14 cellular contexts compared by ENCODE assay signal in the genomic region with DNA sequence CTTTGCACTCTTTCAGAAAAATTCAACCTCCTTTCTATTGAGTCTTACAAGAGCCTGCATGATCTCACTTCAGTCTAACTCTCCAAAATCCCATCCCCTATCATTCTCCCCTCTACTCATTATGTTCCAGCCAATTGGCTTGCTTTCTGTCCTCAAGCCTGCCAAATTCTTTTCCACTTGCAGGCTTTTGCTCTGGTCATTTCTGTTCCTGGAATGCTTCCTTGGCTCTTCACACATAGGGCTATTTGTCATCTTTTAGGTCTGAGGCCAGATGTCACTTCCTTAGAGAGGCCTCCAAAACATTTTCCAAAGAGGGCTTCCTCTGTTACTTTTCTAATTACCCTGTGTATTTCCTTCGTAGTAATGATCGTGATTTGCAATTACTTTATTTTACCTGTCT. TPM values are rescaled to one million over a fixed set of nuclear protein-coding genes. Genes with fewer than 3 reads are reported as not detected.
DNase-seq lines count a peak whose midpoint lies in the region; ATAC-seq and TF ChIP-seq lines count a peak whose summit lies in the region.
"Had no signal": no experiment of that assay in that cellular context is flagged by ENCODE, and none has a peak within 500 bp of the region (broad histone marks: within the 10 kb centered on the region; RNA-seq: fewer than 3 reads in every experiment).

No MANE protein-coding gene starts in this region.

- H3K4ac ChIP-seq in neuronal stem cell (ENCODE audit: low read length), result no peak overlapping the region

- TF ChIP-seq CTCF in foreskin fibroblast (IDR thresholded peaks at IDR 0.05; ENCODE audit: low read depth, low read length) (no peak), endothelial cell (IDR thresholded peaks at IDR 0.05; ENCODE audit: unreplicated experiment) (no peak)

- no peak overlapping the region for H2BK5ac ChIP-seq in neuronal stem cell (ENCODE audit: low read length)

- in situ Hi-C loops in G401 (cut with HindIII; ENCODE audit: low sequenced_read_pairs), result no loop called here

- H2BK12ac ChIP-seq in neuronal stem cell (ENCODE audit: low read length), result no peak overlapping the region

- H3K18ac ChIP-seq in neuronal stem cell (ENCODE audit: low read length), result no peak overlapping the region

- H3K23ac ChIP-seq in neuronal stem cell (ENCODE audit: low read depth, low read length, poor library complexity), result no peak overlapping the region

- H3K4me3 Mint-ChIP-seq in endothelial cell (ENCODE audit: unreplicated experiment), result no peak overlapping the region

- no peaks in the 10 kb centered on the region for H3K9me3 Mint-ChIP-seq in endothelial cell (ENCODE audit: unreplicated experiment)

- no peaks in the 10 kb centered on the region for H3K27me3 ChIP-seq in neuronal stem cell (ENCODE audit: control insufficient read depth in 3 of 3, insufficient read depth in 3 of 3, low read depth in 1 of 3, low read length in 3 of 3)
- H3K27me3 ChIP-seq: cardiac muscle cell, vagina had no signal

- peak overlapping the region; percentile 42 for H3K27ac ChIP-seq in neuronal stem cell (replicated peaks; ENCODE audit: low read length)
- H3K27ac ChIP-seq: cardiac muscle cell, vagina had no signal

- H3K79me1 ChIP-seq in neuronal stem cell (ENCODE audit: low read depth, low read length), result no peaks in the 10 kb centered on the region

- H3K27me3 Mint-ChIP-seq in endothelial cell (ENCODE audit: unreplicated experiment), result no peaks in the 10 kb centered on the region

- no peak overlapping the region for H2BK15ac ChIP-seq in neuronal stem cell (ENCODE audit: low read length)

- H3K36me3 ChIP-seq in neuronal stem cell (replicated peaks in 1 of 2; ENCODE audit: control insufficient read depth in 2 of 2, insufficient read depth in 2 of 2, low read length in 2 of 2), result no peaks in the 10 kb centered on the region
- H3K36me3 ChIP-seq: cardiac muscle cell, vagina had no signal

- no peak overlapping the region for H2BK120ac ChIP-seq in neuronal stem cell (ENCODE audit: low read depth, low read length)

- no peaks in the 10 kb centered on the region for H3K36me3 Mint-ChIP-seq in endothelial cell (ENCODE audit: low read depth, unreplicated experiment)

- peaks cover 12 to 47% of the 10 kb centered on the region in 2 donors for H3K4me1 ChIP-seq in neuronal stem cell (ENCODE audit: control insufficient read depth in 2 of 2, insufficient read depth in 1 of 2, low read depth in 1 of 2, low read length in 2 of 2)

- H2AK5ac ChIP-seq in neuronal stem cell (ENCODE audit: low read depth, low read length), result no peak overlapping the region

- H3K9ac ChIP-seq in neuronal stem cell (ENCODE audit: low read depth, low read length, poor library complexity), result no peak overlapping the region

- ATAC-seq in SK-N-SH treated with all-trans-retinoic acid at 6 μM for 48 hours, result peak; percentile 53
- ATAC-seq in HG03439 (IDR thresholded peaks at IDR 0.05; ENCODE audit: unreplicated experiment), result no peak
- no peak for ATAC-seq in HG03342 (IDR thresholded peaks at IDR 0.05; ENCODE audit: unreplicated experiment)

- no peak overlapping the region for H3K27ac Mint-ChIP-seq in endothelial cell (ENCODE audit: unreplicated experiment)

- H3K4me3 ChIP-seq in foreskin fibroblast (ENCODE audit: low read depth in 1 of 2, low read length in 2 of 2) (no peak overlapping the region), neuronal stem cell (ENCODE audit: low read length in 2 of 2) (no peak overlapping the region)
- H3K4me3 ChIP-seq: cardiac muscle cell, lung, vagina had no signal

- no peaks in the 10 kb centered on the region for H3K9me3 ChIP-seq in neuronal stem cell (replicated peaks in 1 of 2; ENCODE audit: control insufficient read depth in 2 of 2, insufficient read depth in 1 of 2, low read depth in 1 of 2, low read length in 2 of 2)
- H3K9me3 ChIP-seq: vagina had no signal

- no peak overlapping the region for H3K14ac ChIP-seq in neuronal stem cell (ENCODE audit: low read length)

- no peak overlapping the region for H4K91ac ChIP-seq in neuronal stem cell (ENCODE audit: low read depth, low read length, poor library complexity)

- H2AFZ ChIP-seq in neuronal stem cell (ENCODE audit: low read length), result peak overlapping the region; percentile 37

- WGBS in neuronal stem cell (ENCODE audit: extremely low coverage in 2 of 2, insufficient read length in 2 of 2, insufficient replicate concordance in 1 of 2), 2 donors, result no CpG with 5 or more reads among the region's 2 CpGs

- H3K4me2 ChIP-seq in neuronal stem cell (ENCODE audit: insufficient read depth, low read length, poor library complexity, severe bottlenecking), result no peak overlapping the region

- H4K8ac ChIP-seq in neuronal stem cell (ENCODE audit: low read depth, low read length), result no peak overlapping the region

- peak; percentile 71 for DNase-seq in G401 (ENCODE audit: low spot score)
- DNase-seq in foreskin fibroblast, result peak; percentile 43 to 65
- DNase-seq in neuronal stem cell (ENCODE audit: low spot score), result no peak
- no peak for DNase-seq in endothelial cell (ENCODE audit: low spot score)
- DNase-seq: DMS79 treated with DMSO at 0.1 percent for 48 hours, foreskin melanocyte, NCI-H1105, T-helper 9 cell had no signal

- peaks cover 7% of the 10 kb centered on the region for H3K4me1 Mint-ChIP-seq in endothelial cell (ENCODE audit: unreplicated experiment)

TF ChIP-seq in SK-N-SH treated with all-trans-retinoic acid at 6 μM for 48 hours, 23 proteins besides CTCF, POLR2A, EP300 and RAD21 (continues in another document):
- TF ChIP-seq ZFP3 (CRISPR knock-in tag; IDR thresholded peaks at IDR 0.05) (no peak), ISL1 (CRISPR knock-in tag; IDR thresholded peaks at IDR 0.05) (no peak; the same call in 1 of the 2 replicates), ZNF8 (CRISPR knock-in tag; IDR thresholded peaks at IDR 0.05) (no peak), OSR1 (CRISPR knock-in tag; IDR thresholded peaks at IDR 0.05) (no peak), ZFP30 (CRISPR knock-in tag; IDR thresholded peaks at IDR 0.05) (no peak), ZNF565 (CRISPR knock-in tag; conservative IDR thresholded peaks at IDR 0.05; ENCODE audit: low read depth) (no peak), TOX (CRISPR knock-in tag; IDR thresholded peaks at IDR 0.05; ENCODE audit: borderline replicate concordance) (no peak)
- TF ChIP-seq, protein P1, sequence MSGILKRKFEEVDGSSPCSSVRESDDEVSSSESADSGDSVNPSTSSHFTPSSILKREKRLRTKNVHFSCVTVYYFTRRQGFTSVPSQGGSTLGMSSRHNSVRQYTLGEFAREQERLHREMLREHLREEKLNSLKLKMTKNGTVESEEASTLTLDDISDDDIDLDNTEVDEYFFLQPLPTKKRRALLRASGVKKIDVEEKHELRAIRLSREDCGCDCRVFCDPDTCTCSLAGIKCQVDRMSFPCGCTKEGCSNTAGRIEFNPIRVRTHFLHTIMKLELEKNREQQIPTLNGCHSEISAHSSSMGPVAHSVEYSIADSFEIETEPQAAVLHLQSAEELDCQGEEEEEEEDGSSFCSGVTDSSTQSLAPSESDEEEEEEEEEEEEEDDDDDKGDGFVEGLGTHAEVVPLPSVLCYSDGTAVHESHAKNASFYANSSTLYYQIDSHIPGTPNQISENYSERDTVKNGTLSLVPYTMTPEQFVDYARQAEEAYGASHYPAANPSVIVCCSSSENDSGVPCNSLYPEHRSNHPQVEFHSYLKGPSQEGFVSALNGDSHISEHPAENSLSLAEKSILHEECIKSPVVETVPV (CRISPR knock-in tag; IDR thresholded peaks at IDR 0.05), result no peak
- TF ChIP-seq, protein P2, sequence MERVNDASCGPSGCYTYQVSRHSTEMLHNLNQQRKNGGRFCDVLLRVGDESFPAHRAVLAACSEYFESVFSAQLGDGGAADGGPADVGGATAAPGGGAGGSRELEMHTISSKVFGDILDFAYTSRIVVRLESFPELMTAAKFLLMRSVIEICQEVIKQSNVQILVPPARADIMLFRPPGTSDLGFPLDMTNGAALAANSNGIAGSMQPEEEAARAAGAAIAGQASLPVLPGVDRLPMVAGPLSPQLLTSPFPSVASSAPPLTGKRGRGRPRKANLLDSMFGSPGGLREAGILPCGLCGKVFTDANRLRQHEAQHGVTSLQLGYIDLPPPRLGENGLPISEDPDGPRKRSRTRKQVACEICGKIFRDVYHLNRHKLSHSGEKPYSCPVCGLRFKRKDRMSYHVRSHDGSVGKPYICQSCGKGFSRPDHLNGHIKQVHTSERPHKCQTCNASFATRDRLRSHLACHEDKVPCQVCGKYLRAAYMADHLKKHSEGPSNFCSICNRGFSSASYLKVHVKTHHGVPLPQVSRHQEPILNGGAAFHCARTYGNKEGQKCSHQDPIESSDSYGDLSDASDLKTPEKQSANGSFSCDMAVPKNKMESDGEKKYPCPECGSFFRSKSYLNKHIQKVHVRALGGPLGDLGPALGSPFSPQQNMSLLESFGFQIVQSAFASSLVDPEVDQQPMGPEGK (CRISPR knock-in tag; IDR thresholded peaks at IDR 0.05; ENCODE audit: borderline replicate concordance), result no peak
- TF ChIP-seq, protein P3, sequence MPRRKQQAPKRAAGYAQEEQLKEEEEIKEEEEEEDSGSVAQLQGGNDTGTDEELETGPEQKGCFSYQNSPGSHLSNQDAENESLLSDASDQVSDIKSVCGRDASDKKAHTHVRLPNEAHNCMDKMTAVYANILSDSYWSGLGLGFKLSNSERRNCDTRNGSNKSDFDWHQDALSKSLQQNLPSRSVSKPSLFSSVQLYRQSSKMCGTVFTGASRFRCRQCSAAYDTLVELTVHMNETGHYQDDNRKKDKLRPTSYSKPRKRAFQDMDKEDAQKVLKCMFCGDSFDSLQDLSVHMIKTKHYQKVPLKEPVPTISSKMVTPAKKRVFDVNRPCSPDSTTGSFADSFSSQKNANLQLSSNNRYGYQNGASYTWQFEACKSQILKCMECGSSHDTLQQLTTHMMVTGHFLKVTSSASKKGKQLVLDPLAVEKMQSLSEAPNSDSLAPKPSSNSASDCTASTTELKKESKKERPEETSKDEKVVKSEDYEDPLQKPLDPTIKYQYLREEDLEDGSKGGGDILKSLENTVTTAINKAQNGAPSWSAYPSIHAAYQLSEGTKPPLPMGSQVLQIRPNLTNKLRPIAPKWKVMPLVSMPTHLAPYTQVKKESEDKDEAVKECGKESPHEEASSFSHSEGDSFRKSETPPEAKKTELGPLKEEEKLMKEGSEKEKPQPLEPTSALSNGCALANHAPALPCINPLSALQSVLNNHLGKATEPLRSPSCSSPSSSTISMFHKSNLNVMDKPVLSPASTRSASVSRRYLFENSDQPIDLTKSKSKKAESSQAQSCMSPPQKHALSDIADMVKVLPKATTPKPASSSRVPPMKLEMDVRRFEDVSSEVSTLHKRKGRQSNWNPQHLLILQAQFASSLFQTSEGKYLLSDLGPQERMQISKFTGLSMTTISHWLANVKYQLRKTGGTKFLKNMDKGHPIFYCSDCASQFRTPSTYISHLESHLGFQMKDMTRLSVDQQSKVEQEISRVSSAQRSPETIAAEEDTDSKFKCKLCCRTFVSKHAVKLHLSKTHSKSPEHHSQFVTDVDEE (CRISPR knock-in tag; IDR thresholded peaks at IDR 0.05), result no peak

RNA-seq across cellular contexts. Expression of gene CHD1, which starts 11.8 kb away (rescaled TPM):
- total RNA-seq in G401 (2014; rRNA removed; shearing (Covaris generic)), result 38.9 and 65.4 TPM in 2 replicates
- polyA plus RNA-seq in neuronal stem cell (2013, experiment 1 of 2), result 55.1 TPM
- 56.5 TPM for polyA plus RNA-seq in neuronal stem cell (2013, experiment 2 of 2)
- total RNA-seq in endothelial cell (ENCODE audit: unreplicated experiment), result 50.5 TPM

Comparison
In these comparisons a context has a peak if more than half of its experiments do, and no peak if none do; other contexts are left out.
1. DNase-seq: peak in G401 (single experiment) and foreskin fibroblast (2 of 2); none in neuronal stem cell (single experiment) and endothelial cell (single experiment).